Comparison of ENCODE assay signal across 8 cellular contexts in the genomic region with DNA sequence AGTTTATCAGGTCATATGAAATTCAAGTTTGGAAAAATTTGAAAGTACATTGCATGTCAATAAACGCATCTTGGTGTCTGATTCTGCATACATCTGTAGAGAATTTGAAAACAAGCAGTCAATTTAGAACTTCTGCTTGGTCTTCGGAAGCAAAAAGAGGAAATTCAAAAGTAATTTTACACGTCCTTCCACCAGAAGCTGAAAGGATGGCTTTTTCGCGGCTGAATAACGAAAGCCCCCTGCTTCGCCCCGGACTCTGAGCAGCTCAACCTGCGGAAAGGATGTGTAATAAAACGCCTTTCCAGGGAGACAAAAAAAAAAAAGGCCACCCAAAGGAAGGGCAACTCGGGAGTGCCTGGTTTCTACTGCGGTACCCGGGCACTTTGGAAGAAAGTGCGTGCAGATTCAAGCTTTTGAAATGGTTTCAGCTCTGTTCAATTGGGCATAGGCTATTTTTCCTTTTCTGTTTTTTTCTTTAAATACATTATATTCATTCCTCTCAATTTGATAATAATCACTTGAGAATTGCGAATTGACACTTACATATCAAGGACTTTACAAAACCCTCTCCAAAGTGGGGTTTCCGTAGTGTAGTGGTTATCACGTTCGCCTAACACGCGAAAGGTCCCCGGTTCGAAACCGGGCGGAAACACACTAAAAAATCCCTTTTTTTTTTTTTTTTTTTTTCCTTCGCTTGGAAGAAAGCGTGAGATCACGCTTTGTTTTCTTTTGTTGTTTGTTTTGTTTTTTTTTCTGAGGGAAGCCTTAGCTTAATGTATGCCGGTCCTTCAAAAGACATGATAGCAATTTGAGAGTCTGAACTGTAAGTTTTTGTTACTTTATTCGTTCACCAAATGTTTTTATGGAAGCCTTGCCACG. TPM values are rescaled to one million over a fixed set of nuclear protein-coding genes. Genes with fewer than 3 reads are reported as not detected.
DNase-seq lines count a peak whose midpoint lies in the region; ATAC-seq and TF ChIP-seq lines count a peak whose summit lies in the region.

No MANE protein-coding gene starts in this region.

- H3K27ac ChIP-seq in DOHH2 (ENCODE audit: low read depth, low read length) (peak overlapping the region; percentile 97), ectodermal cell (ENCODE audit: insufficient read depth, low read depth, low read length, poor library complexity, severe bottlenecking) (peak overlapping the region; percentile 90)

- H3K79me2 ChIP-seq in DOHH2 (ENCODE audit: control insufficient read depth, low read length) = peaks cover 46% of the 10 kb centered on the region

- H3K4me1 ChIP-seq in DOHH2 (ENCODE audit: control insufficient read depth, low read length) = peaks cover 33% of the 10 kb centered on the region
- peaks cover 6% of the 10 kb centered on the region for H3K4me1 ChIP-seq in ectodermal cell (ENCODE audit: control insufficient read depth, insufficient read depth, low read length)

- H3K27me3 ChIP-seq in DOHH2 (ENCODE audit: control insufficient read depth, low read length) (no peaks in the 10 kb centered on the region), ectodermal cell (ENCODE audit: control insufficient read depth, insufficient read depth, low read length, poor library complexity, severe bottlenecking) (no peaks in the 10 kb centered on the region)

- no peaks in the 10 kb centered on the region for H3K9me2 ChIP-seq in DOHH2 (replicated peaks; ENCODE audit: control insufficient read depth, low read length)

- H3K4me3 ChIP-seq in DOHH2 (ENCODE audit: low read length) = peak overlapping the region; percentile 96
- H3K4me3 ChIP-seq in ectodermal cell (ENCODE audit: insufficient read depth, low read depth, low read length) = peak overlapping the region; percentile 100
- peak overlapping the region; percentile 95 for H3K4me3 ChIP-seq in lower leg skin (ENCODE audit: low read depth, poor library complexity, severe bottlenecking)

- peaks cover 2% of the 10 kb centered on the region for H4K20me1 ChIP-seq in DOHH2 (ENCODE audit: control insufficient read depth, insufficient read depth, low read depth, low read length)

- H3F3A ChIP-seq in DOHH2 (ENCODE audit: control insufficient read depth, insufficient read depth) = peaks cover 41% of the 10 kb centered on the region

- peaks cover 42% of the 10 kb centered on the region for H3K36me3 ChIP-seq in DOHH2 (ENCODE audit: control insufficient read depth, low read length)
- peaks cover 9% of the 10 kb centered on the region for H3K36me3 ChIP-seq in ectodermal cell (ENCODE audit: control insufficient read depth, insufficient read depth, low read length)

- H3K9me3 ChIP-seq in DOHH2 (ENCODE audit: control insufficient read depth, insufficient read depth, low read length) = no peaks in the 10 kb centered on the region
- H3K9me3 ChIP-seq in ectodermal cell (ENCODE audit: control insufficient read depth, low read length) = no peaks in the 10 kb centered on the region

- no peak for ATAC-seq in GM21526 (IDR thresholded peaks at IDR 0.05; ENCODE audit: low FRiP score, unreplicated experiment)

- H3K4me2 ChIP-seq in DOHH2 (ENCODE audit: low read length) = peak overlapping the region; percentile 80

- no peak for TF ChIP-seq POLR2A in lower leg skin (IDR thresholded peaks at IDR 0.05)

- 0 to 1% methylated on average over 29 to 30 of the region's 30 CpGs for WGBS in ectodermal cell, 2 experiments
- 0 to 1% methylated on average over 30 of the region's 30 CpGs for WGBS in lower leg skin, 2 donors

- intact Hi-C loops in lower leg skin (cut with DNase I; ENCODE audit: low total_unique reads) = no loop called here

- TF ChIP-seq CTCF in DOHH2 (IDR thresholded peaks at IDR 0.05; ENCODE audit: low read depth, low read length, poor library complexity, severe bottlenecking) (no peak), lower leg skin (IDR thresholded peaks at IDR 0.05) (no peak)

- DNase-seq in HK-2 (ENCODE audit: unreplicated experiment) (peak; percentile 68), NCI-H774 (lab: John Stamatoyannopoulos, UW) (peak; percentile 95), lower leg skin (ENCODE audit: low spot score in 2 of 2) (peak; percentile 58 to 85)
- DNase-seq in activated CD4-positive, alpha-beta T cell treated with anti-CD3 and anti-CD28 coated beads, Interleukin-2, amount 50 U/mL, for 4 hours = peak; percentile 38 to 45
- DNase-seq in stimulated activated CD4-positive, alpha-beta T cell treated with anti-CD3 and anti-CD28 coated beads, TNF-alpha, amount 100 ng/mL, for 24 hours (ENCODE audit: low read depth in 3 of 3) = peak in 2 of 3 experiments; percentile 46 to 54

RNA-seq across cellular contexts. Expression of a gene that starts 1.3 kb away (rescaled TPM):
- 16.2 TPM for polyA plus RNA-seq in ectodermal cell (2013, experiment 1 of 4)
- polyA plus RNA-seq in ectodermal cell (2013, experiment 2 of 4) = 17.2 TPM
- 18.9 TPM for polyA plus RNA-seq in ectodermal cell (2013, experiment 3 of 4)
- 18.7 TPM for polyA plus RNA-seq in ectodermal cell (2013, experiment 4 of 4)
- 10 to 100 TPM; 13.2 to 16.6 (median 14.8) TPM for total RNA-seq in lower leg skin

RNA-seq across cellular contexts. Expression of a gene that starts 2.5 kb away (rescaled TPM):
- 0.78 TPM for polyA plus RNA-seq in ectodermal cell (2013, experiment 1 of 4)
- polyA plus RNA-seq in ectodermal cell (2013, experiment 2 of 4) = 1.2 TPM
- 0.91 TPM for polyA plus RNA-seq in ectodermal cell (2013, experiment 3 of 4)
- polyA plus RNA-seq in ectodermal cell (2013, experiment 4 of 4) = 0.69 TPM
- total RNA-seq in lower leg skin = under 1 TPM; 0.19 to 0.65 (median 0.26) TPM

RNA-seq across cellular contexts. Expression of a gene that starts 7.0 kb away (rescaled TPM):
- polyA plus RNA-seq in ectodermal cell (2013, experiment 1 of 4) = 7.4 TPM
- polyA plus RNA-seq in ectodermal cell (2013, experiment 2 of 4) = 8.2 TPM
- polyA plus RNA-seq in ectodermal cell (2013, experiment 3 of 4) = 11.5 TPM
- 10.5 TPM for polyA plus RNA-seq in ectodermal cell (2013, experiment 4 of 4)
- 100 to 1,000 TPM in 2 of 4 donors, 10 to 100 TPM in 2; 69.6 to 342 (median 107) TPM for total RNA-seq in lower leg skin

RNA-seq across cellular contexts. Expression of a gene that starts 40.8 kb away (rescaled TPM):
- 0.22 TPM for polyA plus RNA-seq in ectodermal cell (2013, experiment 1 of 4)
- polyA plus RNA-seq in ectodermal cell (2013, experiment 2 of 4) = not detected
- polyA plus RNA-seq in ectodermal cell (2013, experiment 3 of 4) = not detected
- not detected for polyA plus RNA-seq in ectodermal cell (2013, experiment 4 of 4)
- total RNA-seq in lower leg skin = not detected

RNA-seq across cellular contexts. Expression of a gene that starts 40.8 kb away (rescaled TPM):
- 12.0 TPM for polyA plus RNA-seq in ectodermal cell (2013, experiment 1 of 4)
- polyA plus RNA-seq in ectodermal cell (2013, experiment 2 of 4) = 18.2 TPM
- polyA plus RNA-seq in ectodermal cell (2013, experiment 3 of 4) = 12.0 TPM
- 12.3 TPM for polyA plus RNA-seq in ectodermal cell (2013, experiment 4 of 4)
- total RNA-seq in lower leg skin = 1 to 10 TPM in 1 of 4 donors, under 1 TPM in 2, not detected in 1; 0.34 to 1.8 (median 0.34) TPM

Comparison
In these comparisons a context has a peak if more than half of its experiments do, and no peak if none do; other contexts are left out.
1. DNase-seq: peak in every context shown above with its lines; median percentile 95 in NCI-H774; 72 in lower leg skin; 68 in HK-2; 50 in stimulated activated CD4-positive, alpha-beta T cell treated with anti-CD3 and anti-CD28 coated beads, TNF-alpha, amount 100 ng/mL, for 24 hours; 42 in activated CD4-positive, alpha-beta T cell treated with anti-CD3 and anti-CD28 coated beads, Interleukin-2, amount 50 U/mL, for 4 hours.